8 cellular contexts compared by ENCODE assay signal in genomic region chr7:20307119-20307518, GRCh38. TPM values are rescaled to one million over a fixed set of nuclear protein-coding genes. Genes with fewer than 3 reads are reported as not detected.
DNase-seq lines count a peak whose midpoint lies in the region; ATAC-seq and TF ChIP-seq lines count a peak whose summit lies in the region.

No MANE protein-coding gene starts in this region.

- 0 out of 2 replicates have a peak overlapping the region, but pooled peaks have one; percentile 14 for H2BK20ac ChIP-seq in IMR-90 (ENCODE audit: low read depth, low read length)

- in situ Hi-C loops in IMR-90 (cut with MboI; ENCODE audit: low sequenced_read_pairs): loop anchor here (25.0 kb wide), 1 partner anchor 545 kb away; the partner anchor contains the start of gene TMEM196

- no peak overlapping the region for H4K5ac ChIP-seq in IMR-90 (ENCODE audit: low read depth, low read length)

- H3K79me2 ChIP-seq in fibroblast of lung (ENCODE audit: control insufficient read depth, insufficient read depth, low read length): no peaks in the 10 kb centered on the region

- no peak overlapping the region for H3K4ac ChIP-seq in IMR-90 (ENCODE audit: low read depth, low read length)

- TF ChIP-seq CTCF in GM10248 (IDR thresholded peaks at IDR 0.05; ENCODE audit: control extremely low read depth, extremely low read depth, low read depth, missing control alignments) (no peak), IMR-90 (conservative IDR thresholded peaks at IDR 0.05; ENCODE audit: low read depth, low read length) (no peak), fibroblast of lung (conservative IDR thresholded peaks at IDR 0.05 in 1 of 2, IDR thresholded peaks at IDR 0.05 in 1 of 2; ENCODE audit: low read depth in 1 of 2, low read length in 2 of 2) (no peak)

- H3K23ac ChIP-seq in IMR-90 (ENCODE audit: low read depth, low read length): no peak overlapping the region

- no peak overlapping the region for H3K56ac ChIP-seq in IMR-90 (ENCODE audit: extremely low read depth, insufficient read depth, low read length)

- no peak overlapping the region; the same call in 2 of the 3 replicates for H2BK15ac ChIP-seq in IMR-90 (ENCODE audit: low read depth, low read length)

- H4K91ac ChIP-seq in IMR-90 (ENCODE audit: insufficient read depth, low read depth, low read length): no peak overlapping the region

- H4K20me1 ChIP-seq in IMR-90 (ENCODE audit: insufficient read depth, low read length) (no peaks in the 10 kb centered on the region), fibroblast of lung (ENCODE audit: control insufficient read depth, extremely low read depth, insufficient read depth, low read length) (no peaks in the 10 kb centered on the region)

- H2BK120ac ChIP-seq in IMR-90 (ENCODE audit: low read depth, low read length): no peak overlapping the region

- H3K9me3 ChIP-seq in IMR-90 (ENCODE audit: control insufficient read depth, insufficient read depth, low read length): no peaks in the 10 kb centered on the region
- no peaks in the 10 kb centered on the region for H3K9me3 ChIP-seq in fibroblast of lung (ENCODE audit: control insufficient read depth, insufficient read depth, low read depth, low read length)

- no peak overlapping the region for H4K8ac ChIP-seq in IMR-90 (ENCODE audit: low read depth in 2 of 2, low read length in 2 of 2)

- CTCF ChIA-PET in GM10248 (lab: Yijun Ruan, JAX): interaction anchor here (1.1 to 2.1 kb wide), 3 partner anchors 52 to 108 kb away, joined by 3 to 6 read pairs (median 5); no protein-coding TSS in a partner anchor
- CTCF ChIA-PET in IMR-90 (lab: Yijun Ruan, JAX): interaction anchor here (0.6 to 0.7 kb wide), 2 partner anchors 152 to 477 kb away, joined by 5 read pairs; no protein-coding TSS in a partner anchor

- no peak overlapping the region for H3K4me2 ChIP-seq in IMR-90 (ENCODE audit: low read depth, low read length)
- H3K4me2 ChIP-seq in fibroblast of lung (ENCODE audit: extremely low read depth, insufficient read depth, low read length): no peak overlapping the region

- H2BK5ac ChIP-seq in IMR-90 (ENCODE audit: low read depth, low read length, poor library complexity, severe bottlenecking): no peak overlapping the region

- H3K4me3 ChIP-seq in IMR-90 (ENCODE audit: insufficient read depth, low read depth, low read length): no peak overlapping the region
- no peak overlapping the region for H3K4me3 ChIP-seq in fibroblast of lung (replicated peaks in 1 of 4; ENCODE audit: control extremely low read depth in 1 of 4, insufficient read depth in 1 of 4, low read depth in 3 of 4, low read length in 4 of 4)

- no peak overlapping the region for H3K9ac ChIP-seq in IMR-90 (ENCODE audit: low read depth, low read length)
- no peak overlapping the region for H3K9ac ChIP-seq in fibroblast of lung (ENCODE audit: insufficient read depth, low read length)

- H2AK5ac ChIP-seq in IMR-90 (ENCODE audit: low read depth, low read length): no peak overlapping the region

- no TSS peak for BruUV-seq in IMR-90 (replicated peaks; lab: Mats Ljungman, UMichigan)

- no CpG with 5 or more reads among the region's 2 CpGs for WGBS in IMR-90 (ENCODE audit: extremely low coverage in 2 of 2, insufficient read length in 1 of 2), 2 experiments

- no peak overlapping the region for H3K18ac ChIP-seq in IMR-90 (ENCODE audit: low read depth, low read length)

- H3K27me3 ChIP-seq in IMR-90 (ENCODE audit: control insufficient read depth, insufficient read depth, low read length): no peaks in the 10 kb centered on the region
- H3K27me3 ChIP-seq in fibroblast of lung (ENCODE audit: control insufficient read depth, insufficient read depth, low read length): no peaks in the 10 kb centered on the region

- H2AFZ ChIP-seq in IMR-90 (replicated peaks; ENCODE audit: low read length, poor library complexity): no peak overlapping the region
- H2AFZ ChIP-seq in fibroblast of lung (ENCODE audit: low read length): no peak overlapping the region

- intact Hi-C loops in IMR-90 (cut with micrococcal nuclease) (loop anchor here (5.0 kb wide), 1 partner anchor 135 kb away; no protein-coding TSS in a partner anchor), posterior cingulate gyrus (cut with DNase I) (loop anchor here (5.0 kb wide), 1 partner anchor 150 kb away; no protein-coding TSS in a partner anchor)

- H3K36me3 ChIP-seq in IMR-90 (ENCODE audit: control insufficient read depth, insufficient read depth, low read length) (no peaks in the 10 kb centered on the region), fibroblast of lung (ENCODE audit: control insufficient read depth, insufficient read depth, low read length) (no peaks in the 10 kb centered on the region)

- no peak for TF ChIP-seq POLR2A in IMR-90 (IDR thresholded peaks at IDR 0.05; ENCODE audit: low read depth, low read length)

- H3K4me1 ChIP-seq in IMR-90 (ENCODE audit: control insufficient read depth, insufficient read depth, low read length): peaks cover 3% of the 10 kb centered on the region
- H3K4me1 ChIP-seq in fibroblast of lung (ENCODE audit: control insufficient read depth, extremely low read depth, insufficient read depth, low read length): no peaks in the 10 kb centered on the region

- no peak overlapping the region for H3K27ac ChIP-seq in IMR-90 (ENCODE audit: insufficient read depth, low read length)
- H3K27ac ChIP-seq in fibroblast of lung (ENCODE audit: insufficient read depth, low read length): no peak overlapping the region

- H3K79me1 ChIP-seq in IMR-90 (ENCODE audit: low read depth in 1 of 2, low read length in 2 of 2): no peaks in the 10 kb centered on the region

- no peak overlapping the region for H2AK9ac ChIP-seq in IMR-90 (replicated peaks; ENCODE audit: low read depth, low read length, poor library complexity)

- dilution Hi-C loops in IMR-90 (cut with HindIII; ENCODE audit: low sequenced_read_pairs, unreplicated experiment): no loop called here

- DNase-seq in GM10248 (ENCODE audit: extremely low spot score): peak; percentile 30
- peak; percentile 46 for DNase-seq in IMR-90
- peak; percentile 66 to 85 for DNase-seq in fibroblast of lung (ENCODE audit: low read depth in 2 of 2)
- DNase-seq in posterior cingulate gyrus: no peak
- no peak for DNase-seq in activated naive CD4-positive, alpha-beta T cell treated with anti-CD3 and anti-CD28 coated beads, Interleukin-2, amount 50 U/mL, for 16 hours
- no peak for DNase-seq in A172 (ENCODE audit: low spot score)

- POLR2A ChIA-PET in GM10248 (lab: Yijun Ruan, JAX): no interaction called here
- POLR2A ChIA-PET in IMR-90 (lab: Charles Lee; ENCODE audit: unreplicated experiment): no interaction called here

- H3K9me1 ChIP-seq in IMR-90 (ENCODE audit: insufficient read depth, low read length): peaks cover 2% of the 10 kb centered on the region; the same call in 1 of the 2 replicates

- TF ChIP-seq RAD21 in IMR-90 (IDR thresholded peaks at IDR 0.05; ENCODE audit: low read length): no peak

- ATAC-seq in GM21825 (IDR thresholded peaks at IDR 0.05; ENCODE audit: unreplicated experiment): peak; percentile 67
- ATAC-seq in IMR-90 (ENCODE audit: low read depth): no peak
- no peak for ATAC-seq in HG02571 (IDR thresholded peaks at IDR 0.05; ENCODE audit: unreplicated experiment)

- H3K14ac ChIP-seq in IMR-90 (replicated peaks; ENCODE audit: low read depth, low read length): no peak overlapping the region

TF ChIP-seq in IMR-90, 13 proteins besides CTCF, POLR2A, EP300 and RAD21:
- no peak for TF ChIP-seq RFX5 (IDR thresholded peaks at IDR 0.05; ENCODE audit: low read depth, low read length)
- no peak for TF ChIP-seq BHLHE40 (IDR thresholded peaks at IDR 0.05; ENCODE audit: low read depth, low read length)
- TF ChIP-seq MXI1 (IDR thresholded peaks at IDR 0.05; ENCODE audit: borderline replicate concordance, low read depth, low read length): no peak
- TF ChIP-seq CEBPB (IDR thresholded peaks at IDR 0.05; ENCODE audit: low read depth, low read length): no peak
- no peak for TF ChIP-seq USF2 (IDR thresholded peaks at IDR 0.05; ENCODE audit: low read depth, low read length)
- TF ChIP-seq ELK1 (IDR thresholded peaks at IDR 0.05; ENCODE audit: borderline replicate concordance, low read depth, low read length): no peak
- TF ChIP-seq MAZ (IDR thresholded peaks at IDR 0.05; ENCODE audit: borderline replicate concordance, low read depth, low read length): no peak
- TF ChIP-seq NFE2L2 (IDR thresholded peaks at IDR 0.05; ENCODE audit: low read depth, low read length): no peak
- TF ChIP-seq SMC3 (IDR thresholded peaks at IDR 0.05; ENCODE audit: low read depth, low read length): no peak
- no peak for TF ChIP-seq MAFK (IDR thresholded peaks at IDR 0.05; ENCODE audit: low read depth, low read length)
- no peak for TF ChIP-seq CHD1 (IDR thresholded peaks at IDR 0.05; ENCODE audit: low read depth, low read length)
- TF ChIP-seq FOS (IDR thresholded peaks at IDR 0.05; ENCODE audit: low read depth, low read length): no peak
- TF ChIP-seq RCOR1 (IDR thresholded peaks at IDR 0.05; ENCODE audit: insufficient replicate concordance, low read length): no peak

RNA-seq across cellular contexts. Expression of gene ITGB8, which starts 23.6 kb away (rescaled TPM):
- 10.2 and 10.8 TPM in 2 replicates for total RNA-seq in IMR-90 (2012; rRNA removed)
- 1.9 and 2.6 TPM in 2 replicates for polyA plus RNA-seq in IMR-90 (2012; rRNA removed)
- polyA plus RNA-seq in IMR-90 (2012; cell fraction: cytosol; rRNA removed): 1.6 and 1.7 TPM in 2 replicates
- 4.3 and 10.5 TPM in 2 replicates for polyA plus RNA-seq in IMR-90 (2012; cell fraction: nucleus; rRNA removed; ENCODE audit: low replicate concordance)
- total RNA-seq in fibroblast of lung: 41.6 and 100 TPM in 2 replicates
- polyA plus RNA-seq in fibroblast of lung: 3.8 and 10.8 TPM in 2 replicates
- polyA plus RNA-seq in fibroblast of lung (2012): 2.1 and 5.3 TPM in 2 replicates
- polyA minus RNA-seq in fibroblast of lung (ENCODE audit: low replicate concordance): 1.3 and 13.3 TPM in 2 replicates
- total RNA-seq in A172 (2014; rRNA removed; shearing (Covaris generic)): 17.8 and 20.8 TPM in 2 replicates

Comparison
In these comparisons a context has a peak if more than half of its experiments do, and no peak if none do; other contexts are left out.
1. DNase-seq: peak in GM10248 (single experiment), IMR-90 (single experiment) and fibroblast of lung (2 of 2); none in posterior cingulate gyrus (0 of 10), activated naive CD4-positive, alpha-beta T cell treated with anti-CD3 and anti-CD28 coated beads, Interleukin-2, amount 50 U/mL, for 16 hours (single experiment) and A172 (single experiment).